In the genomic region with DNA sequence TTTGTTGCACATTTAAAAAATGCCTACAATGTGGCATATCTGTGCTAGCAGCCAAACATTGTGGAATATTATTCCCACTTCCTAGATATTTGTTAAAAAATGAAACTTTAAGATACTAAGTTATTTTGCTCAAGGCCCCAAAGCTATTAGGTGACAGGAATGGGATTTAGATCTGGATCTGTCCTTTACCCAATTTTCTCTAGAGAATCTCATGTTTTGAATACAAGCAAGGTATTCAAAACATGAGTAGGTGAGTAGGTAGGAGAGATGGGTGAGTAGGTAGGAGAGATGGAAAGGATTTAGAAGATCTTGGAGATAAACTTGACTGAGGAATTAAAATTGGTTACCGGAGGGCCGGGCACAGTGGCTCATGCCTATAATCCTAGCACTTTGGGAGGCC, we compare ENCODE assay signal across 25 cellular contexts.
"Had no signal": no experiment of that assay in that cellular context is flagged by ENCODE, and none has a peak within 500 bp of the region (broad histone marks: within the 10 kb centered on the region; RNA-seq: fewer than 3 reads in every experiment).

No MANE protein-coding gene starts in this region.

- H3K4me3 ChIP-seq: colonic mucosa, coronary artery, dorsolateral prefrontal cortex, esophagus muscularis mucosa, esophagus squamous epithelium, gastrocnemius medialis, gastroesophageal sphincter, heart left ventricle, heart right ventricle had no signal

- H3K36me3 ChIP-seq: colonic mucosa, esophagus muscularis mucosa, esophagus squamous epithelium, gastrocnemius medialis, gastroesophageal sphincter, heart left ventricle, heart right ventricle had no signal

- H3K9me3 Mint-ChIP-seq: effector memory CD8-positive, alpha-beta T cell; endodermal cell had no signal

- H3K27ac Mint-ChIP-seq: dendritic cell treated with granulocyte-macrophage colony-stimulating factor and Interleukin-4, amounts not matched to agents 40 ng/mL and 50 ng/mL, for 4 days; endodermal cell had no signal

- H3K4me3 Mint-ChIP-seq: dendritic cell treated with granulocyte-macrophage colony-stimulating factor and Interleukin-4, amounts not matched to agents 40 ng/mL and 50 ng/mL, for 4 days; effector memory CD8-positive, alpha-beta T cell; endodermal cell had no signal

- H3K27ac ChIP-seq: colonic mucosa, coronary artery, dorsolateral prefrontal cortex, epithelial cell of prostate, esophagus muscularis mucosa, esophagus squamous epithelium, foreskin keratinocyte, gastrocnemius medialis, gastroesophageal sphincter, heart left ventricle, heart right ventricle had no signal

- ATAC-seq: effector memory CD8-positive, alpha-beta T cell; esophagus mucosa; gastrocnemius medialis; gastroesophageal sphincter; heart left ventricle; heart right ventricle had no signal

- H3K9me3 ChIP-seq: colonic mucosa, esophagus muscularis mucosa, esophagus squamous epithelium, gastrocnemius medialis, gastroesophageal sphincter, heart left ventricle, heart right ventricle had no signal

- H3K4me1 Mint-ChIP-seq: endodermal cell had no signal

- H3K27me3 ChIP-seq: colonic mucosa, dorsolateral prefrontal cortex, esophagus muscularis mucosa, esophagus squamous epithelium, foreskin keratinocyte, gastrocnemius medialis, gastroesophageal sphincter, heart left ventricle, heart right ventricle had no signal

- H3K27me3 Mint-ChIP-seq: dendritic cell treated with granulocyte-macrophage colony-stimulating factor and Interleukin-4, amounts not matched to agents 40 ng/mL and 50 ng/mL, for 4 days; effector memory CD8-positive, alpha-beta T cell had no signal

- H3K4me1 ChIP-seq: colonic mucosa, esophagus muscularis mucosa, esophagus squamous epithelium, foreskin keratinocyte, gastrocnemius medialis, gastroesophageal sphincter had no signal

- DNase-seq: colonic mucosa; cortex of kidney; dermis blood vessel endothelial cell; dorsolateral prefrontal cortex; effector CD4-positive, alpha-beta T cell; effector CD8-positive, alpha-beta T cell; effector memory CD4-positive, alpha-beta T cell; effector memory CD8-positive, alpha-beta T cell; endodermal cell; erythroblast; esophagus squamous epithelium; foreskin fibroblast; foreskin melanocyte; gastrocnemius medialis; glutamatergic neuron; head of caudate nucleus; heart left ventricle; heart right ventricle had no signal
